In genomic region chr9:14722391-14723035, GRCh38 we compare ENCODE assay signal across 2 cellular contexts.
A peak's percentile ranks its signal among the peaks of the same experiment; 100 is the strongest.
TF ChIP-seq lines count a peak whose summit lies in the region.

Gene CER1 (minus strand): TSS chr9:14722733. CDS start chr9:14722672, 61 bp downstream.

TF ChIP-seq in HEK293, 187 proteins besides CTCF, POLR2A, EP300 and RAD21 (continued from another document):
- no peak for TF ChIP-seq PRDM4 (tag by site-specific recombination; IDR thresholded peaks at IDR 0.05)
- no peak for TF ChIP-seq ZFP37 (tag by site-specific recombination; IDR thresholded peaks at IDR 0.05)
- TF ChIP-seq ZEB2 (tag by site-specific recombination; IDR thresholded peaks at IDR 0.05), result no peak
- TF ChIP-seq KLF16 (tag by site-specific recombination; IDR thresholded peaks at IDR 0.05), result no peak
- TF ChIP-seq BCL6B (tag by site-specific recombination; IDR thresholded peaks at IDR 0.05), result no peak
- no peak for TF ChIP-seq SCRT1 (tag by site-specific recombination; IDR thresholded peaks at IDR 0.05; ENCODE audit: borderline replicate concordance)
- no peak for TF ChIP-seq IKZF3 (tag by site-specific recombination; IDR thresholded peaks at IDR 0.05)
- no peak for TF ChIP-seq ZBTB8A (tag by site-specific recombination; IDR thresholded peaks at IDR 0.05)
- peak; percentile 84 for TF ChIP-seq GLIS1 (tag by site-specific recombination; IDR thresholded peaks at IDR 0.05)
- TF ChIP-seq ZBTB1 (tag by site-specific recombination; IDR thresholded peaks at IDR 0.05), result no peak
- TF ChIP-seq PRDM6 (tag by site-specific recombination; IDR thresholded peaks at IDR 0.05), result no peak
TF ChIP-seq in HEK293: peak in this region for 2.

TF ChIP-seq in WTC11, 78 proteins besides CTCF, POLR2A, EP300 and RAD21 (continued from another document):
- no peak for TF ChIP-seq ARID4B (CRISPR knock-in tag; IDR thresholded peaks at IDR 0.05; ENCODE audit: borderline replicate concordance)
- peak; percentile 53; the same call in 1 of the 2 replicates for TF ChIP-seq TEAD1 (CRISPR knock-in tag; IDR thresholded peaks at IDR 0.05)
- no peak for TF ChIP-seq MYBL2 (CRISPR knock-in tag; IDR thresholded peaks at IDR 0.05)
- no peak for TF ChIP-seq NR1H2 (CRISPR knock-in tag; IDR thresholded peaks at IDR 0.05)
- TF ChIP-seq ZNF232 (CRISPR knock-in tag; IDR thresholded peaks at IDR 0.05), result peak; percentile 40; the same call in 1 of the 2 replicates
